Comparison of ENCODE assay signal across 7 cellular contexts in the genomic region with DNA sequence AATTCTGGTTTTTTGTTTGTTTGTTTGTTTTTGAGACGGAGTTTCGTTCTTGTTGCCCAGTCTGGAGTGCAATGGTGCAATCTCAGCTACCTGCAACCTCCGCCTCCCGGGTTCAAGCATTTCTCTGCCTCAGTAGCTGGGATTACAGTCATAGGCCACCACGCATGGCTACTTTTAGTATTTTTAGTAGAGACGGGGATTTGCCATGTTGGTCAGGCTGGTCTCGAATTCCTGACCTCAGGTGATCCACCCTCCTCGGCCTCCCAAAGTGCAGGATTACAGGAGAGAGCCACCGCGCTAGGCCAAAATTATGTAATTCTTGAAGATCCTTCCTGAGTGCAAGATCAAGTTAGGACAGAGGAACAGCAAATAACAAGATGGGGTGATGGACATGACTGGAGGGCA. TPM values are rescaled to one million over a fixed set of nuclear protein-coding genes. Genes with fewer than 3 reads are reported as not detected.
A peak's percentile ranks its signal among the peaks of the same experiment; 100 is the strongest.
DNase-seq lines count a peak whose midpoint lies in the region; ATAC-seq, FAIRE-seq and TF ChIP-seq lines count a peak whose summit lies in the region.

No MANE protein-coding gene starts in this region.

- peaks cover 7% of the 10 kb centered on the region for H3K36me3 Mint-ChIP-seq in activated T-cell treated with anti-CD3 and anti-CD28 coated beads, Interleukin-2, amount 50 U/mL, for 4 hours (ENCODE audit: insufficient read depth)

- no peak for DNase-seq in activated T-cell treated with anti-CD3 and anti-CD28 coated beads, Interleukin-2, amount 50 U/mL, for 4 hours
- DNase-seq in stimulated activated naive CD8-positive, alpha-beta T cell treated with anti-CD3 and anti-CD28 coated beads, Interleukin-15, amount 100 ng/mL, for 72 hours, result no peak
- DNase-seq in cerebellum (ENCODE audit: low spot score) (no peak), D721Med (ENCODE audit: insufficient read length, low spot score) (no peak), COLO668 (lab: John Stamatoyannopoulos, UW; ENCODE audit: unreplicated experiment) (no peak)

- no peaks in the 10 kb centered on the region for H3K9me3 ChIP-seq in iPS-18a (ENCODE audit: control insufficient read depth, low read depth, low read length)

- H3K27me3 Mint-ChIP-seq in activated T-cell treated with anti-CD3 and anti-CD28 coated beads, Interleukin-2, amount 50 U/mL, for 4 hours (ENCODE audit: low read depth), result no peaks in the 10 kb centered on the region
- no peaks in the 10 kb centered on the region for H3K27me3 Mint-ChIP-seq in stimulated activated naive CD8-positive, alpha-beta T cell treated with anti-CD3 and anti-CD28 coated beads, Interleukin-15, amount 100 ng/mL, for 72 hours

- FAIRE-seq in D721Med (lab: Jason Lieb, UNC), result no peak

- H3K4me3 ChIP-seq in iPS-18a (ENCODE audit: low read length), result peak overlapping the region; percentile 87

- peak overlapping the region; percentile 41 for H3K27ac ChIP-seq in iPS-18a (ENCODE audit: low read length)

- H3K27me3 ChIP-seq in iPS-18a (ENCODE audit: control insufficient read depth, insufficient read depth, low read length), result no peaks in the 10 kb centered on the region

- ATAC-seq in HG03280 (IDR thresholded peaks at IDR 0.05; ENCODE audit: unreplicated experiment), result peak; percentile 0
- ATAC-seq in activated T-cell treated with anti-CD3 and anti-CD28 coated beads, Interleukin-2, amount 50 U/mL, for 4 hours, result no peak
- ATAC-seq in stimulated activated naive CD8-positive, alpha-beta T cell treated with anti-CD3 and anti-CD28 coated beads, Interleukin-15, amount 100 ng/mL, for 72 hours, result no peak

- peak overlapping the region; percentile 96 to 99 for H3K27ac Mint-ChIP-seq in stimulated activated naive CD8-positive, alpha-beta T cell treated with anti-CD3 and anti-CD28 coated beads, Interleukin-15, amount 100 ng/mL, for 72 hours

- TF ChIP-seq CTCF in D721Med (IDR thresholded peaks at IDR 0.05; ENCODE audit: insufficient read depth, missing control alignments), result no peak

- peak overlapping the region; percentile 93 for H3K4me3 Mint-ChIP-seq in activated T-cell treated with anti-CD3 and anti-CD28 coated beads, Interleukin-2, amount 50 U/mL, for 4 hours
- peak overlapping the region; percentile 89 to 98 for H3K4me3 Mint-ChIP-seq in stimulated activated naive CD8-positive, alpha-beta T cell treated with anti-CD3 and anti-CD28 coated beads, Interleukin-15, amount 100 ng/mL, for 72 hours

- peaks cover 8% of the 10 kb centered on the region for H3K4me1 ChIP-seq in iPS-18a (ENCODE audit: control insufficient read depth, low read depth, low read length)

- peaks cover 34% of the 10 kb centered on the region for H3K4me1 Mint-ChIP-seq in activated T-cell treated with anti-CD3 and anti-CD28 coated beads, Interleukin-2, amount 50 U/mL, for 4 hours (ENCODE audit: low read depth)
- peaks cover 38% of the 10 kb centered on the region for H3K4me1 Mint-ChIP-seq in stimulated activated naive CD8-positive, alpha-beta T cell treated with anti-CD3 and anti-CD28 coated beads, Interleukin-15, amount 100 ng/mL, for 72 hours

- H3K36me3 ChIP-seq in iPS-18a (ENCODE audit: control insufficient read depth, low read depth, low read length), result peaks cover 3% of the 10 kb centered on the region

- peak overlapping the region; percentile 97 for H3K9ac ChIP-seq in iPS-18a (ENCODE audit: low read length)

- no peaks in the 10 kb centered on the region for H3K9me3 Mint-ChIP-seq in activated T-cell treated with anti-CD3 and anti-CD28 coated beads, Interleukin-2, amount 50 U/mL, for 4 hours
- H3K9me3 Mint-ChIP-seq in stimulated activated naive CD8-positive, alpha-beta T cell treated with anti-CD3 and anti-CD28 coated beads, Interleukin-15, amount 100 ng/mL, for 72 hours, result no peaks in the 10 kb centered on the region

RNA-seq across cellular contexts. Expression of a gene that starts 0.7 kb away (rescaled TPM):
- total RNA-seq in activated T-cell treated with anti-CD3 and anti-CD28 coated beads, Interleukin-2, amount 50 U/mL, for 4 hours, result 1 to 10 TPM; 4.6 to 4.9 (median 4.9) TPM
- total RNA-seq in cerebellum, result 50.5 TPM
